8 cellular contexts compared by ENCODE assay signal in genomic region chr18:77207540-77207939, GRCh38. TPM values are rescaled to one million over a fixed set of nuclear protein-coding genes. Genes with fewer than 3 reads are reported as not detected.
DNase-seq lines count a peak whose midpoint lies in the region; ATAC-seq, FAIRE-seq and TF ChIP-seq lines count a peak whose summit lies in the region.

No MANE protein-coding gene starts in this region.

- peaks cover 15% of the 10 kb centered on the region for H3K4me1 ChIP-seq in IMR-90 (ENCODE audit: control insufficient read depth, insufficient read depth, low read length)
- H3K4me1 ChIP-seq in GM12878 (ENCODE audit: control insufficient read depth, insufficient read depth, low read length): peaks cover 4% of the 10 kb centered on the region

- H3K36me3 ChIP-seq in IMR-90 (ENCODE audit: control insufficient read depth, insufficient read depth, low read length) (no peaks in the 10 kb centered on the region), GM12878 (ENCODE audit: control insufficient read depth in 2 of 2, insufficient read depth in 2 of 2, low read length in 1 of 2) (no peaks in the 10 kb centered on the region)

- H3K4me3 Mint-ChIP-seq in T-cell: peak overlapping the region; percentile 64 to 71 (median 69)

- peak overlapping the region; percentile 79 for H4K91ac ChIP-seq in IMR-90 (ENCODE audit: insufficient read depth, low read depth, low read length)

- H2BK120ac ChIP-seq in IMR-90 (ENCODE audit: low read depth, low read length): peak overlapping the region; percentile 91

- peak overlapping the region; percentile 77 for H2AK9ac ChIP-seq in IMR-90 (replicated peaks; ENCODE audit: low read depth, low read length, poor library complexity)

- peaks cover 47 to 52% (median 48%) of the 10 kb centered on the region in 3 donors for H3K4me1 Mint-ChIP-seq in T-cell

- H3K4ac ChIP-seq in IMR-90 (ENCODE audit: low read depth, low read length): peak overlapping the region; percentile 86

- H3K9ac ChIP-seq in IMR-90 (ENCODE audit: low read depth, low read length) (no peak overlapping the region), GM12878 (ENCODE audit: control insufficient read depth, insufficient read depth, low read length) (no peak overlapping the region)

- H3K9me1 ChIP-seq in IMR-90 (ENCODE audit: insufficient read depth, low read length): peaks cover 12% of the 10 kb centered on the region; the same call in 1 of the 2 replicates

- BruUV-seq in IMR-90 (replicated peaks; lab: Mats Ljungman, UMichigan) (no TSS peak), GM12878 (replicated peaks; lab: Mats Ljungman, UMichigan) (no TSS peak)

- H3K9me3 ChIP-seq in IMR-90 (ENCODE audit: control insufficient read depth, insufficient read depth, low read length): no peaks in the 10 kb centered on the region
- no peaks in the 10 kb centered on the region for H3K9me3 ChIP-seq in GM12878 (replicated peaks; ENCODE audit: control insufficient read depth, insufficient read depth, low read length)

- peak overlapping the region; percentile 90 for H2AFZ ChIP-seq in IMR-90 (replicated peaks; ENCODE audit: low read length, poor library complexity)
- H2AFZ ChIP-seq in GM12878 (ENCODE audit: control insufficient read depth, low read depth, low read length): no peak overlapping the region; the same call in 1 of the 2 replicates

- H2BK15ac ChIP-seq in IMR-90 (ENCODE audit: low read depth, low read length): peak overlapping the region; percentile 98; the same call in 2 of the 3 replicates

- intact Hi-C loops in IMR-90 (cut with micrococcal nuclease): loop anchor here (1.0 to 5.0 kb wide), 2 partner anchors 80 to 140 kb away; no protein-coding TSS in a partner anchor
- intact Hi-C loops in GM12878 (cut with micrococcal nuclease; ENCODE audit: unreplicated experiment): loop anchor here (10.0 kb wide), 1 partner anchor 403 kb away; no protein-coding TSS in a partner anchor

- TF ChIP-seq POLR2A in IMR-90 (IDR thresholded peaks at IDR 0.05; ENCODE audit: low read depth, low read length) (no peak), GM12878 (IDR thresholded peaks at IDR 0.05; ENCODE audit: low read depth, low read length) (no peak)

- H2BK5ac ChIP-seq in IMR-90 (ENCODE audit: low read depth, low read length, poor library complexity, severe bottlenecking): peak overlapping the region; percentile 80

- H3K79me1 ChIP-seq in IMR-90 (ENCODE audit: low read depth in 1 of 2, low read length in 2 of 2): no peaks in the 10 kb centered on the region

- SMC1A ChIA-PET in GM12878 (lab: Charles Lee; ENCODE audit: uncharacterized antibody, unreplicated experiment): no interaction called here

- no peaks in the 10 kb centered on the region for H3K79me2 ChIP-seq in GM12878 (ENCODE audit: control insufficient read depth, insufficient read depth, low read length)

- H2BK20ac ChIP-seq in IMR-90 (ENCODE audit: low read depth, low read length): peak overlapping the region; percentile 84

- H3K27me3 ChIP-seq in IMR-90 (ENCODE audit: control insufficient read depth, insufficient read depth, low read length): no peaks in the 10 kb centered on the region
- no peaks in the 10 kb centered on the region for H3K27me3 ChIP-seq in GM12878 (replicated peaks in 1 of 2; ENCODE audit: control insufficient read depth in 2 of 2, insufficient read depth in 2 of 2, low read length in 1 of 2)

- DNase-seq in AG10803 (ENCODE audit: low read depth) (peak; percentile 93), IMR-90 (peak; percentile 65), T-cell (peak in 33 of 34 experiments; percentile 22 to 67 (median 55)), GM12878 (ENCODE audit: low read depth, low spot score) (no peak), inferior parietal cortex (ENCODE audit: extremely low spot score) (peak; percentile 23), NCI-H1930 (lab: John Stamatoyannopoulos, UW) (no peak)
- peak; percentile 56 for DNase-seq in stimulated activated CD4-positive, alpha-beta T cell treated with anti-CD3 and anti-CD28 coated beads, Interleukin-4, amount 100 ng/mL, for 24 hours

- peak; percentile 52 for ATAC-seq in GM18861 (IDR thresholded peaks at IDR 0.05; ENCODE audit: unreplicated experiment)
- peak; percentile 42 for ATAC-seq in IMR-90 (ENCODE audit: low read depth)
- peak; percentile 76 to 91 (median 88) for ATAC-seq in T-cell (replicated peaks in 1 of 4)
- peak; percentile 54 for ATAC-seq in GM12878

- CTCF ChIA-PET in IMR-90 (lab: Yijun Ruan, JAX): interaction anchor here (0.6 kb wide), 3 partner anchors 12 to 135 kb away, joined by 3 to 4 read pairs (median 3); no protein-coding TSS in a partner anchor
- CTCF ChIA-PET in T-cell (lab: Charles Lee): interaction anchor here (0.7 to 1.6 kb wide), 3 partner anchors 10 to 129 kb away, joined by 3 to 5 read pairs (median 5); no protein-coding TSS in a partner anchor
- CTCF ChIA-PET in GM12878 (lab: Yijun Ruan, JAX): interaction anchor here (0.8 to 7.6 kb wide), 4 partner anchors 11 to 208 kb away, joined by 3 to 143 read pairs (median 4); no protein-coding TSS in a partner anchor

- in situ Hi-C loops in IMR-90 (cut with MboI; ENCODE audit: low sequenced_read_pairs): loop anchor here (5.0 to 25.0 kb wide), 3 partner anchors 140 to 395 kb away; partner anchors contain the start of gene ZNF236
- in situ Hi-C loops in GM12878 (cut with MboI): no loop called here

- dilution Hi-C loops in IMR-90 (cut with HindIII; ENCODE audit: low sequenced_read_pairs, unreplicated experiment): no loop called here

- H3K4me3 ChIP-seq in AG10803 (ENCODE audit: low read length) (no peak overlapping the region), IMR-90 (ENCODE audit: insufficient read depth, low read depth, low read length) (no peak overlapping the region), GM12878 (no peak overlapping the region)

- H3K56ac ChIP-seq in IMR-90 (ENCODE audit: extremely low read depth, insufficient read depth, low read length): no peak overlapping the region

- H3K18ac ChIP-seq in IMR-90 (ENCODE audit: low read depth, low read length): peak overlapping the region; percentile 8; the same call in 1 of the 2 replicates

- H3K27me3 Mint-ChIP-seq in T-cell: peaks cover 0 to 3% of the 10 kb centered on the region in 2 donors

- H2AK5ac ChIP-seq in IMR-90 (ENCODE audit: low read depth, low read length): peak overlapping the region; percentile 91; the same call in 1 of the 2 replicates

- no peak overlapping the region for H3K4me2 ChIP-seq in IMR-90 (ENCODE audit: low read depth, low read length)
- H3K4me2 ChIP-seq in GM12878 (ENCODE audit: control insufficient read depth, insufficient read depth): no peak overlapping the region

- H4K8ac ChIP-seq in IMR-90 (ENCODE audit: low read depth in 2 of 2, low read length in 2 of 2): peak overlapping the region; percentile 35 to 91; a peak in 3 of 4 replicates

- FAIRE-seq in GM12878 (lab: Jason Lieb, UNC): no peak

- TF ChIP-seq CTCF in AG10803 (conservative IDR thresholded peaks at IDR 0.05; ENCODE audit: low read length) (peak; percentile 91), IMR-90 (conservative IDR thresholded peaks at IDR 0.05; ENCODE audit: low read depth, low read length) (peak; percentile 62), GM12878 (IDR thresholded peaks at IDR 0.05 in 2 of 3, conservative IDR thresholded peaks at IDR 0.05 in 1 of 3; ENCODE audit: control insufficient read depth in 2 of 3, extremely low read depth in 1 of 3, insufficient read depth in 1 of 3, low read depth in 3 of 3, low read length in 3 of 3) (peak in 2 of 3 experiments; percentile 47 to 61; a peak in 4 of 6 replicates)

- H3K14ac ChIP-seq in IMR-90 (replicated peaks; ENCODE audit: low read depth, low read length): peak overlapping the region; percentile 81

- H3K23ac ChIP-seq in IMR-90 (ENCODE audit: low read depth, low read length): peak overlapping the region; percentile 56; the same call in 1 of the 2 replicates

- WGBS in IMR-90 (ENCODE audit: extremely low coverage in 2 of 2, insufficient read length in 1 of 2), 2 experiments: 50% methylated on average over 2 of the region's 10 CpGs; no CpG with 5 or more reads in 1 of the 2 experiments
- 44% methylated on average over 10 of the region's 10 CpGs for WGBS in GM12878 (ENCODE audit: insufficient coverage, insufficient replicate concordance, low lambda C conversion rate, missing lambda C conversion rate)

- H4K5ac ChIP-seq in IMR-90 (ENCODE audit: low read depth, low read length): peak overlapping the region; percentile 4; the same call in 1 of the 2 replicates

- H3K27ac ChIP-seq in IMR-90 (ENCODE audit: insufficient read depth, low read length): peak overlapping the region; percentile 36; the same call in 1 of the 2 replicates
- H3K27ac ChIP-seq in GM12878 (ENCODE audit: control insufficient read depth, insufficient read depth): no peak overlapping the region

- H3K36me3 Mint-ChIP-seq in T-cell: no peaks in the 10 kb centered on the region

- RAD21 ChIA-PET in GM12878 (lab: Charles Lee; ENCODE audit: unreplicated experiment): no interaction called here

- no peaks in the 10 kb centered on the region for H3K9me3 Mint-ChIP-seq in T-cell

- H4K20me1 ChIP-seq in IMR-90 (ENCODE audit: insufficient read depth, low read length) (no peaks in the 10 kb centered on the region), GM12878 (ENCODE audit: control insufficient read depth, insufficient read depth) (no peaks in the 10 kb centered on the region)

- peak overlapping the region; percentile 88 to 89 for H3K27ac Mint-ChIP-seq in T-cell

- POLR2A ChIA-PET in IMR-90 (lab: Charles Lee; ENCODE audit: unreplicated experiment) (no interaction called here), T-cell (lab: Charles Lee) (interaction anchor here (0.5 to 0.7 kb wide), 2 partner anchors 13 to 82 kb away, joined by 3 read pairs; no protein-coding TSS in a partner anchor), GM12878 (lab: Charles Lee) (no interaction called here)

- no peak for TF ChIP-seq EP300 in GM12878 (IDR thresholded peaks at IDR 0.05; ENCODE audit: borderline replicate concordance in 1 of 2, control insufficient read depth in 1 of 2, low read depth in 2 of 2, low read length in 2 of 2)

- TF ChIP-seq RAD21 in IMR-90 (IDR thresholded peaks at IDR 0.05; ENCODE audit: low read length) (peak; percentile 40), GM12878 (IDR thresholded peaks at IDR 0.05; ENCODE audit: insufficient read depth, low read depth, low read length) (0 out of 2 replicates have a peak, but pooled peaks have one; percentile 2)

RNA-seq across cellular contexts. Expression of gene GALR1, which starts 42.1 kb away (rescaled TPM):
- total RNA-seq in IMR-90 (2012; rRNA removed) (not detected in 2 replicates), T-cell (not detected), GM12878 (2014; rRNA removed) (not detected in 2 replicates), GM12878 (2014; rRNA removed; fragmentation: Illumina TruSeq; extraction: Trizol) (not detected in 2 replicates), GM12878 (2021) (not detected in 2 replicates)
- polyA plus RNA-seq in IMR-90 (2012; rRNA removed) (not detected in 2 replicates), GM12878 (2011; rRNA removed) (not detected in 2 replicates), GM12878 (2014; fragmentation: Illumina TruSeq; extraction: Trizol) (not detected in 2 replicates), GM12878 (2014; fragmentation: Nextera tagmentation; extraction: Ambion mirVana) (not detected), GM12878 (2014; rRNA removed) (not detected in 2 replicates), GM12878 (2016; fragmentation: Nextera tagmentation; extraction: Ambion mirVana) (not detected)
- polyA plus RNA-seq in IMR-90 (2012; cell fraction: cytosol; rRNA removed): not detected in 2 replicates
- not detected in 2 replicates for polyA plus RNA-seq in IMR-90 (2012; cell fraction: nucleus; rRNA removed; ENCODE audit: low replicate concordance)
- not detected in 2 replicates for total RNA-seq in GM12878 (2013; cell fraction: nucleolus; rRNA removed)
- polyA plus RNA-seq in GM12878 (2011; ENCODE audit: low read depth): not detected
- polyA plus RNA-seq in GM12878 (2011; cell fraction: cytosol; rRNA removed): not detected in 2 replicates
- not detected in 2 replicates for polyA plus RNA-seq in GM12878 (2011; cell fraction: nucleus; rRNA removed)
- not detected in 2 replicates for polyA plus RNA-seq in GM12878 (2012)
- not detected in 2 replicates for polyA minus RNA-seq in GM12878 (2011; rRNA and poly(A)+ RNA removed)
- polyA minus RNA-seq in GM12878 (2011; cell fraction: cytosol; rRNA and poly(A)+ RNA removed): not detected in 2 replicates
- polyA minus RNA-seq in GM12878 (2011; cell fraction: nucleus; rRNA and poly(A)+ RNA removed): not detected in 2 replicates

Comparison
In these comparisons a context has a peak if more than half of its experiments do, and no peak if none do; other contexts are left out.
1. DNase-seq: peak in AG10803 (single experiment), IMR-90 (single experiment), T-cell (33 of 34), inferior parietal cortex (single experiment) and stimulated activated CD4-positive, alpha-beta T cell treated with anti-CD3 and anti-CD28 coated beads, Interleukin-4, amount 100 ng/mL, for 24 hours (single experiment); none in GM12878 (single experiment) and NCI-H1930 (0 of 2).
2. POLR2A ChIA-PET loops: an anchor here in T-cell (0.5 to 0.7 kb wide); none called in IMR-90 and GM12878.
3. Peak in every context shown above with its lines, with median percentiles within 50 percentile points of each other: CTCF ChIP-seq and ATAC-seq.